Comparison of ENCODE assay signal across 14 cellular contexts in the genomic region with DNA sequence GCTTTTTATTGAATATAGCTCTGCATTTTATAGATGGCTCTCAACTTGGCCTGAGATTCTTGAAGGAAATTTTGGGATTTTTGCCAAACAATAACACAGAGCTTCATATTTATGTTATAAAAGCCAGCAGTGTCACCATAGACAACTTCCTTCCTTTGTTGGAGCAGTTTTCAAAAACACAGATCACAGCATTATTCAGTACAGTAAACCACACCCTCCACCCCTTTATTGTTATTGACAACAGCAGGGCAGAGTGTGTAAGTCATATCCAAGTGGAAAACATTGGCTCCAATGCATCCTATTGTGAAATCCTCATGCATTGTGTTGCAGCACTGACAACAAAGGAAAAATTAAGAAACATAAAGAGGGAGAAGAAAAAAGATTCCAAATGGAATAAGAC.
DNase-seq lines count a peak whose midpoint lies in the region; ATAC-seq and FAIRE-seq lines count a peak whose summit lies in the region.
"Had no signal": no experiment of that assay in that cellular context is flagged by ENCODE, and none has a peak within 500 bp of the region (broad histone marks: within the 10 kb centered on the region; RNA-seq: fewer than 3 reads in every experiment).

No MANE protein-coding gene starts in this region.

- no peaks in the 10 kb centered on the region for H3K36me3 ChIP-seq in MG63
- H3K36me3 ChIP-seq: heart left ventricle, left ventricle myocardium inferior, tibial nerve had no signal

- no peaks in the 10 kb centered on the region; the same call in 1 of the 2 replicates for H3K9me3 ChIP-seq in MG63
- H3K9me3 ChIP-seq: heart left ventricle, left ventricle myocardium inferior, tibial nerve had no signal

- FAIRE-seq in A204.1 (lab: Jason Lieb, UNC), result peak; percentile 41
- FAIRE-seq in endometrium (lab: Jason Lieb, UNC), result peak; percentile 4

- no peak for ATAC-seq in activated CD4-positive, CD25-positive, alpha-beta regulatory T cell treated with anti-CD3 and anti-CD28 coated beads, Interleukin-2, amount 50 U/mL, for 24 hours
- ATAC-seq in HG03095 (IDR thresholded peaks at IDR 0.05; ENCODE audit: unreplicated experiment), result no peak
- ATAC-seq: heart left ventricle had no signal

- no peaks in the 10 kb centered on the region for H3K27me3 ChIP-seq in MG63
- H3K27me3 ChIP-seq: heart left ventricle, tibial nerve had no signal

- H3K4me3 ChIP-seq in MG63, result no peak overlapping the region
- H3K4me3 ChIP-seq: heart left ventricle, left ventricle myocardium inferior, tibial nerve had no signal

- DNase-seq in MG63 (peak; percentile 53), lung microvascular endothelial cell (ENCODE audit: low read depth in 2 of 2) (peak; percentile 88 to 93), KG1 (lab: John Stamatoyannopoulos, UW) (no peak)
- no peak for DNase-seq in activated naive CD4-positive, alpha-beta T cell (lab: John Stamatoyannopoulos, UW)
- DNase-seq: activated CD8-positive, alpha-beta memory T cell treated with anti-CD3 and anti-CD28 coated beads, Interleukin-2, amount 50 U/mL, for 4 hours; heart left ventricle; left ventricle myocardium inferior; NCI-H146; NCI-H748 treated with DMSO at 0.1 percent for 48 hours had no signal

Comparison
In these comparisons a context has a peak if more than half of its experiments do, and no peak if none do; other contexts are left out.
1. DNase-seq: peak in MG63 (single experiment) and lung microvascular endothelial cell (2 of 2); none in activated naive CD4-positive, alpha-beta T cell (0 of 4) and KG1 (single experiment).